8 cellular contexts compared by ENCODE assay signal in the genomic region with DNA sequence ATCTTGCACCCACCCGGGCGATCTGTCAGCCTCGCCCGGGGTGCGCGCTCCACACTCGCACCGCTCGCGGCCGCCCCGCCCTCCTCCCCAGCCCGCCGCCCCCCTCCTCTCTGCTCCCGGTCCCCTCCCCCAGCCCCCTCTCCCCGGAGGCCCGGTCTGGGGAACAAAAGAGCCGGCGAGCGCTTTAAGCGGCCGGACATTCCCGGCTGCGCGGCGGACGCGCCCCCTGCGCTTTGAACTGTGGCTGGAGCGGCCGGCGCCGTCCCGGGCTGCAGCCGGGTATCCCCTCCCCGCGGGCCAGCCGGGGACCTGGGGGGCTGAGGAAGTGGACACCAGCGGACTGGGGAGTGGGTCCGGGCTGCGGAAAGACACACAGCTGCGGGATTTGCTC. TPM values are rescaled to one million over a fixed set of nuclear protein-coding genes. Genes with fewer than 3 reads are reported as not detected.
DNase-seq lines count a peak whose midpoint lies in the region; ATAC-seq and TF ChIP-seq lines count a peak whose summit lies in the region.

A gene (minus strand): TSS at position 27 of the 391 bp plus-strand sequence. CDS start 214 bp downstream, outside the sequence.

- no peaks in the 10 kb centered on the region for H3K27me3 ChIP-seq in uterus

- peaks cover 0 to 5% of the 10 kb centered on the region in 2 donors for H3K4me1 ChIP-seq in uterus

- intact Hi-C loops in Right ventricle myocardium superior (cut with DNase I) (no loop called here), Right ventricle myocardium inferior (cut with DNase I) (no loop called here), uterus (cut with DNase I; ENCODE audit: low total_unique reads) (no loop called here)

- TF ChIP-seq POLR2A in uterus (IDR thresholded peaks at IDR 0.05) = no peak

- H3K4me3 ChIP-seq in uterus = peak within 1 kb of the TSS; percentile 36 to 64

- H3K27ac ChIP-seq in uterus = peak within 1 kb of the TSS in 1 of 2 donors; percentile 15

- no peaks in the 10 kb centered on the region for H3K9me3 ChIP-seq in uterus

- TF ChIP-seq CTCF in uterus (IDR thresholded peaks at IDR 0.05) = no peak

- no peaks in the 10 kb centered on the region for H3K36me3 ChIP-seq in uterus

- ATAC-seq in Right ventricle myocardium superior (ENCODE audit: poor library complexity) (peak; percentile 14), Right ventricle myocardium inferior (no peak), GM18861 (IDR thresholded peaks at IDR 0.05; ENCODE audit: unreplicated experiment) (no peak)

- DNase-seq in Right ventricle myocardium superior (no peak), Right ventricle myocardium inferior (ENCODE audit: missing footprints) (no peak), cerebellum (ENCODE audit: low spot score) (peak; percentile 38), medulla oblongata (ENCODE audit: extremely low spot score) (peak; percentile 15), uterus (no peak), DMS153 (lab: John Stamatoyannopoulos, UW) (no peak)
- DNase-seq in activated effector memory CD4-positive, alpha-beta T cell treated with Interleukin-2 at 50 U/mL for 16 hours = no peak

RNA-seq across cellular contexts. Expression of the gene that starts here (rescaled TPM):
- total RNA-seq in Right ventricle myocardium superior (0.40 TPM), Right ventricle myocardium inferior (0.43 TPM), cerebellum (19.8 TPM), uterus (1 to 10 TPM in 1 of 4 donors, under 1 TPM in 1, not detected in 2; 0.82 to 5.5 TPM)

Comparison
In these comparisons a context has a peak if more than half of its experiments do, and no peak if none do; other contexts are left out.
1. Peak in ATAC-seq in Right ventricle myocardium superior; RNA of the gene not detected or under 1 TPM.
2. DNase-seq: peak in cerebellum (single experiment) and medulla oblongata (single experiment); none in Right ventricle myocardium superior (single experiment), Right ventricle myocardium inferior (single experiment), uterus (0 of 2), activated effector memory CD4-positive, alpha-beta T cell treated with Interleukin-2 at 50 U/mL for 16 hours (single experiment) and DMS153 (single experiment).